Comparison of ENCODE assay signal across 11 cellular contexts in genomic region chr3:169630852-169631251, GRCh38. TPM values are rescaled to one million over a fixed set of nuclear protein-coding genes. Genes with fewer than 3 reads are reported as not detected.
"Had no signal": no experiment of that assay in that cellular context is flagged by ENCODE, and none has a peak within 500 bp of the region (broad histone marks: within the 10 kb centered on the region; RNA-seq: fewer than 3 reads in every experiment).

No MANE protein-coding gene starts in this region.

- H3K4me1 Mint-ChIP-seq: IgD-negative memory B cell had no signal

- H3K4me3 Mint-ChIP-seq: H9, HFFc6, IgD-negative memory B cell had no signal

- FAIRE-seq: H1, H54, HepG2 had no signal

- ATAC-seq: HepG2 had no signal

- H3K9ac ChIP-seq: GM23248, KMS-11 had no signal

- H3K9me3 Mint-ChIP-seq: H9, HFFc6, IgD-negative memory B cell had no signal

- H3K4me3 ChIP-seq: GM23248 had no signal

- H3K4me2 ChIP-seq: KMS-11 had no signal

- H3K36me3 Mint-ChIP-seq: IgD-negative memory B cell had no signal

- H3K27ac ChIP-seq: GM23248, HL-60, KMS-11 had no signal

- H3K27ac Mint-ChIP-seq: H9, HFFc6, IgD-negative memory B cell had no signal

- H2AFZ ChIP-seq: GM23248 had no signal

- DNase-seq: GM23248, H9, HCEC 1CT, HFFc6, KBM-7 had no signal

RNA-seq across cellular contexts. Expression of gene MECOM, which starts 32.7 kb away (rescaled TPM):
- polyA plus RNA-seq: IgD-negative memory B cell had no signal
